In the genomic region with DNA sequence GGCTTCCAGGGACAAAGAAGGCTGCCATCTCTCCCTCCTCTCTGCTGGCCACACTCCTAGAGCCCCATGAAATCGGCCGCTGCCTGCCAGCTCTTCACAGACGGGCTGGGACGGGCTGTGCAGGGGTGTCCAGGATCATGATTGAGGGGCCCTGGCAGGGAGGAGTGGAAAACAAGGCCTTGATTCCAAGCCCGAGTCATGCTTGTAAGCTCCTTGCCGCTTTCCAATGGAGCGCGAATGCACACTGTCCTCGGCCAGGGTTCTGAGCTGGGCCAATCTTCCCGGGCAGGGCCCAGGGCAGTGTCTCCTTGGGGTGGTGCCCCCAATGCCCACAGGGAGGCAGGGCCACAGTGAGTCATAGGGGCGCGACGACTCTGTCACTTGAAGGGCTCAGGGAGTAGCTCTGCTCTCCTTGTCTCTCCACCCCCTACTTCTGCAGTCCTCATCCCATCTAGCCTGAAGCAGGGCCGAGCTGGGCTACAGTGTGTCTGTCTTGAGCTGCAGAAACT, we compare ENCODE assay signal across 20 cellular contexts.
A peak's percentile ranks its signal among the peaks of the same experiment; 100 is the strongest.
DNase-seq lines count a peak whose midpoint lies in the region; ATAC-seq and TF ChIP-seq lines count a peak whose summit lies in the region.
"Had no signal": no experiment of that assay in that cellular context is flagged by ENCODE, and none has a peak within 500 bp of the region (broad histone marks: within the 10 kb centered on the region; RNA-seq: fewer than 3 reads in every experiment).

No MANE protein-coding gene starts in this region.

- ATAC-seq in Right ventricle myocardium inferior: peak; percentile 48
- ATAC-seq in GM21423 (IDR thresholded peaks at IDR 0.05; ENCODE audit: unreplicated experiment): no peak
- ATAC-seq: Panc1 had no signal

- no peaks in the 10 kb centered on the region for H3K4me1 ChIP-seq in right atrium auricular region
- H3K4me1 ChIP-seq in sigmoid colon: peaks cover 0 to 61% (median 45%) of the 10 kb centered on the region in 4 donors
- H3K4me1 ChIP-seq in vagina: peaks cover 18% of the 10 kb centered on the region
- H3K4me1 ChIP-seq: HAP-1, tibial nerve had no signal

- H3K36me3 ChIP-seq in right atrium auricular region (no peaks in the 10 kb centered on the region), sigmoid colon (no peaks in the 10 kb centered on the region), vagina (no peaks in the 10 kb centered on the region), WERI-Rb-1 (no peaks in the 10 kb centered on the region)
- H3K36me3 ChIP-seq: BLaER1, HAP-1, neutrophil, tibial nerve had no signal

- H3K27ac ChIP-seq in right atrium auricular region (peak overlapping the region; percentile 3 to 10), sigmoid colon (peak overlapping the region; percentile 78 to 97 (median 96)), vagina (peak overlapping the region; percentile 34), WERI-Rb-1 (no peak overlapping the region)
- H3K27ac ChIP-seq: 22Rv1, BLaER1, neutrophil, tibial nerve had no signal

- H3K9me3 ChIP-seq in right atrium auricular region: no peaks in the 10 kb centered on the region
- H3K9me3 ChIP-seq in sigmoid colon: no peaks in the 10 kb centered on the region
- no peaks in the 10 kb centered on the region for H3K9me3 ChIP-seq in vagina
- H3K9me3 ChIP-seq in WERI-Rb-1 (ENCODE audit: severe bottlenecking): no peaks in the 10 kb centered on the region
- H3K9me3 ChIP-seq: BLaER1, HAP-1, neutrophil, tibial nerve had no signal

- TF ChIP-seq CTCF in right atrium auricular region (IDR thresholded peaks at IDR 0.05) (no peak), sigmoid colon (IDR thresholded peaks at IDR 0.05) (no peak), vagina (IDR thresholded peaks at IDR 0.05) (no peak), WERI-Rb-1 (IDR thresholded peaks at IDR 0.05; ENCODE audit: low read depth, low read length) (no peak)

- H3K4me3 ChIP-seq in right atrium auricular region (no peak overlapping the region), sigmoid colon (peak overlapping the region in 3 of 4 donors; percentile 7 to 14 (median 10)), vagina (peak overlapping the region in 1 of 2 donors; percentile 1), WERI-Rb-1 (ENCODE audit: low read depth, low read length) (no peak overlapping the region)
- H3K4me3 ChIP-seq: BLaER1, HAP-1, skin epidermis, tibial nerve had no signal

- WGBS in sigmoid colon, 2 donors: 88 to 94% methylated on average over 14 of the region's 14 CpGs

- TF ChIP-seq POLR2A in sigmoid colon (IDR thresholded peaks at IDR 0.05) (no peak), vagina (IDR thresholded peaks at IDR 0.05) (no peak)

- intact Hi-C loops in Right ventricle myocardium inferior (cut with DNase I) (no loop called here), cardiac septum (cut with DNase I) (no loop called here), sigmoid colon (cut with DNase I) (no loop called here), vagina (cut with DNase I) (no loop called here)

- TF ChIP-seq EP300 in sigmoid colon (IDR thresholded peaks at IDR 0.05): peak in 3 of 4 donors; percentile 29 to 55 (median 36)

- no peak for DNase-seq in Right ventricle myocardium inferior (ENCODE audit: missing footprints)
- no peak for DNase-seq in cardiac septum (ENCODE audit: low spot score)
- peak; percentile 61 for DNase-seq in right atrium auricular region (ENCODE audit: low spot score)
- DNase-seq in sigmoid colon: peak; percentile 96
- no peak for DNase-seq in vagina (ENCODE audit: extremely low spot score in 2 of 2)
- no peak for DNase-seq in CD1c-positive myeloid dendritic cell (ENCODE audit: extremely low spot score)
- no peak for DNase-seq in WERI-Rb-1
- DNase-seq: activated CD4-positive, alpha-beta T cell treated with anti-CD3 and anti-CD28 coated beads for 4 hours; activated naive CD4-positive, alpha-beta T cell treated with anti-CD3 and anti-CD28 coated beads, Interleukin-2, amount 10 ng/mL, durations not matched to agents 7 days and 5 days; DMS79; NCI-H146; stimulated activated CD4-positive, alpha-beta T cell treated with anti-CD3 and anti-CD28 coated beads, Interleukin-4, amount 100 ng/mL, for 24 hours had no signal

- H3K27me3 ChIP-seq in right atrium auricular region: no peaks in the 10 kb centered on the region
- no peaks in the 10 kb centered on the region for H3K27me3 ChIP-seq in sigmoid colon
- no peaks in the 10 kb centered on the region for H3K27me3 ChIP-seq in vagina
- no peaks in the 10 kb centered on the region for H3K27me3 ChIP-seq in WERI-Rb-1 (ENCODE audit: insufficient read depth, low read depth, severe bottlenecking)
- H3K27me3 ChIP-seq: BLaER1, tibial nerve had no signal

Comparison
In these comparisons a context has a peak if more than half of its experiments do, and no peak if none do; other contexts are left out.
1. DNase-seq: peak in right atrium auricular region (single experiment) and sigmoid colon (single experiment); none in Right ventricle myocardium inferior (single experiment), cardiac septum (single experiment), vagina (0 of 2), CD1c-positive myeloid dendritic cell (single experiment) and WERI-Rb-1 (single experiment).
2. H3K4me3 ChIP-seq: peak in sigmoid colon (3 of 4); none in right atrium auricular region (0 of 2) and WERI-Rb-1 (single experiment).